Comparison of ENCODE assay signal across 1 cellular context in the genomic region with DNA sequence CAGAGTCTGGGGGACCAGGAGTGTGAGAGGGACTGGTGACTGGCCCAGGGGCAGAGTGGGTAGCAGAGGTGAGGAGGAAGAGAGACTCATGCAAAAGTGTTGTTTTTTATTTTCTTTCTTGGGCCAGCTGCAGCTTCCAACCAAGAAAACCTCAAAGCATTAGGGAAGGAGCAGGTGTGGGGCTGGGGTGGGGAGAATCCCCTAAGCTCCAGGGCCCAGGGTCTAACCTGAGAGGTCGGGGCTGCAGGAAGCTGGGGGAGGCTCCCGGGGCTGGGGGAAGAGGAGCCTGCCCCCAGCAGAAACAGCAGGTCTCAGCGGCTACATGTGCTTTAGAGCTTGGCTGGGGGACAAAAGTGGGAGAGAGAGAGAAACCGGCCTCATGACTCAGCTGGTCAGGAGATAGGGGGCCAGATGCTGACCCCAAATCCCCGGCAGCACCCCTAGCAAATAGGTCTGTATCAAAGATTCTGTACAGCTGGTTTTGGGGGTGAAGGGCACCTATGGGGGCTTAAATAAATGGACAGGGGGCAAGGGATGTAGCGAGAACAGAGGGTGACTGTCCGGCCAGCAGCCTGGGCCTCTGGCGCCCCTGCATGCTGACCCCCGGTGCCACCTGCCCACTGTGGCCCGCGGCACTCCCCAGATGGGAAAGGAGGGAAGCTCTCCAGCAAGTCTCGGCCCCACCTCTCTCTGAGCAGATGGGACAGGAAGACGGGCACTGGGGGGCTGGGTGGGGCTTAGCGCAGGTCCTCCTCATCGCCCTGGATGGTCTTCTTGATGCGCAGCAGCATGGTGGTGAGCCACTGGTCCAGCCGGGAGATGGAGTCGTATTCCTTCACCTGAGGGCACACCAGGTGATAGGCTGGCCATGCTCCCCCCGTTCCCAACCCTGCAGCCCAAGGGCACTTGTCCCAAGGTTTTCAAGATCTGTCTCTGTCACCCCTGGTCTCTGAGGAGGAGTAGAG.
TF ChIP-seq lines count a peak whose summit lies in the region.

No MANE protein-coding gene starts in this region.

TF ChIP-seq in IMR-90, 13 proteins besides CTCF, POLR2A, EP300 and RAD21:
- no peak for TF ChIP-seq MAFK (IDR thresholded peaks at IDR 0.05; ENCODE audit: low read depth, low read length)
- TF ChIP-seq NFE2L2 (IDR thresholded peaks at IDR 0.05; ENCODE audit: low read depth, low read length) = no peak
- TF ChIP-seq BHLHE40 (IDR thresholded peaks at IDR 0.05; ENCODE audit: low read depth, low read length) = no peak
- no peak for TF ChIP-seq RCOR1 (IDR thresholded peaks at IDR 0.05; ENCODE audit: insufficient replicate concordance, low read length)
- TF ChIP-seq FOS (IDR thresholded peaks at IDR 0.05; ENCODE audit: low read depth, low read length) = no peak
